In genomic region chr11:28559497-28559896, GRCh38 we compare ENCODE assay signal across 23 cellular contexts.
DNase-seq lines count a peak whose midpoint lies in the region; TF ChIP-seq lines count a peak whose summit lies in the region.
"Had no signal": no experiment of that assay in that cellular context is flagged by ENCODE, and none has a peak within 500 bp of the region (broad histone marks: within the 10 kb centered on the region; RNA-seq: fewer than 3 reads in every experiment).

No MANE protein-coding gene starts in this region.

- POLR2A ChIA-PET in A673 (lab: Charles Lee; ENCODE audit: low non-redundant PET) = interaction anchor here (0.6 kb wide), 1 partner anchor 678 kb away, joined by 9 read pairs; no protein-coding TSS in a partner anchor

- in situ Hi-C loops in astrocyte of the cerebellum (cut with HindIII; ENCODE audit: low sequenced_read_pairs) = no loop called here

- H3K27ac ChIP-seq in A673 (ENCODE audit: low read depth, low read length, poor library complexity, severe bottlenecking) = no peak overlapping the region
- H3K27ac ChIP-seq: adrenal gland, left lung, right lobe of liver, tibial nerve had no signal

- no peaks in the 10 kb centered on the region for H3K9me3 ChIP-seq in A673 (ENCODE audit: low read depth, low read length, poor library complexity, severe bottlenecking)
- H3K9me3 ChIP-seq: adrenal gland, left lung, right lobe of liver, tibial nerve had no signal

- intact Hi-C loops in A673 (cut with micrococcal nuclease; ENCODE audit: unreplicated experiment) = no loop called here

- peaks cover 47% of the 10 kb centered on the region for H3K27me3 ChIP-seq in A673 (replicated peaks; ENCODE audit: insufficient read depth, low read depth, low read length, poor library complexity)
- H3K27me3 ChIP-seq: adrenal gland, left lung, right lobe of liver, tibial nerve had no signal

- CTCF ChIA-PET in A673 (lab: Charles Lee) = interaction anchor here (0.6 kb wide), 1 partner anchor 736 kb away, joined by 3 read pairs; no protein-coding TSS in a partner anchor

- no peak for TF ChIP-seq CTCF in A673 (conservative IDR thresholded peaks at IDR 0.05; ENCODE audit: low read depth, low read length)
- no peak for TF ChIP-seq CTCF in astrocyte of the cerebellum (IDR thresholded peaks at IDR 0.05; ENCODE audit: low read depth, low read length, missing control alignments)

- DNase-seq in A673 (ENCODE audit: low spot score) (peak; percentile 25), LoVo (ENCODE audit: low spot score) (peak; percentile 4), astrocyte of the cerebellum (ENCODE audit: low read depth) (peak; percentile 28), iPS-NIHi11 (ENCODE audit: low spot score) (peak; percentile 18), T-helper 9 cell (no peak), putamen (ENCODE audit: low spot score) (no peak), amniotic stem cell (lab: John Stamatoyannopoulos, UW) (no peak)
- no peak for DNase-seq in activated CD8-positive, alpha-beta memory T cell treated with anti-CD3 and anti-CD28 coated beads, Interleukin-2, amount 50 U/mL, for 4 hours
- DNase-seq: activated CD4-positive, alpha-beta T cell treated with anti-CD3 and anti-CD28 coated beads for 36 hours; activated CD8-positive, alpha-beta memory T cell treated with anti-CD3 and anti-CD28 coated beads, Interleukin-2, amount 10 ng/mL, durations not matched to agents 7 days and 5 days; activated effector memory CD4-positive, alpha-beta T cell treated with Interleukin-2 at 50 U/mL for 16 hours; adrenal gland; C1 segment of cervical spinal cord; effector memory CD8-positive, alpha-beta T cell; left lung; MV-4-11; NCI-H2029; NCI-H526 treated with DMSO at 0.1 percent for 48 hours; occipital lobe; right lobe of liver; stimulated activated naive CD4-positive, alpha-beta T cell treated with Interleukin-2 at 50 U/mL for 16 hours; T1000 had no signal

- no peaks in the 10 kb centered on the region for H3K4me1 ChIP-seq in A673 (ENCODE audit: insufficient read depth, low read length, poor library complexity, severe bottlenecking)
- H3K4me1 ChIP-seq: adrenal gland, left lung, right lobe of liver, tibial nerve had no signal

- no peaks in the 10 kb centered on the region for H3K36me3 ChIP-seq in A673 (ENCODE audit: insufficient read depth, low read length, poor library complexity, severe bottlenecking)
- H3K36me3 ChIP-seq: adrenal gland, left lung, right lobe of liver, tibial nerve had no signal

- no TSS peak for BruUV-seq in A673 (replicated peaks; lab: Mats Ljungman, UMichigan)

- H3K4me3 ChIP-seq in A673 (ENCODE audit: low read depth, low read length, poor library complexity, severe bottlenecking) (peak overlapping the region; percentile 19), astrocyte of the cerebellum (ENCODE audit: low read depth, low read length) (no peak overlapping the region)
- H3K4me3 ChIP-seq: adrenal gland, left lung, right lobe of liver, tibial nerve had no signal

Comparison
In these comparisons a context has a peak if more than half of its experiments do, and no peak if none do; other contexts are left out.
1. DNase-seq: peak in A673 (single experiment), LoVo (single experiment), astrocyte of the cerebellum (single experiment) and iPS-NIHi11 (single experiment); none in T-helper 9 cell (single experiment), putamen (single experiment), activated CD8-positive, alpha-beta memory T cell treated with anti-CD3 and anti-CD28 coated beads, Interleukin-2, amount 50 U/mL, for 4 hours (single experiment) and amniotic stem cell (single experiment).